ENCODE assay signal across 11 cellular contexts in genomic region chr5:10735569-10736255, GRCh38. TPM values are rescaled to one million over a fixed set of nuclear protein-coding genes. Genes with fewer than 3 reads are reported as not detected.
DNase-seq lines count a peak whose midpoint lies in the region; ATAC-seq and TF ChIP-seq lines count a peak whose summit lies in the region.
"Had no signal": no experiment of that assay in that cellular context is flagged by ENCODE, and none has a peak within 500 bp of the region (broad histone marks: within the 10 kb centered on the region; RNA-seq: fewer than 3 reads in every experiment).

No MANE protein-coding gene starts in this region.

- no peak overlapping the region for H3K4me3 Mint-ChIP-seq in glutamatergic neuron (ENCODE audit: unreplicated experiment)
- no peak overlapping the region for H3K4me3 Mint-ChIP-seq in type B pancreatic cell

- H3K36me3 Mint-ChIP-seq in glutamatergic neuron (ENCODE audit: unreplicated experiment) (peaks cover 20% of the 10 kb centered on the region), type B pancreatic cell (peaks cover 51% of the 10 kb centered on the region)

- DNase-seq in glutamatergic neuron (no peak), type B pancreatic cell (ENCODE audit: extremely low spot score, unreplicated experiment) (no peak), HUDEP-2 (lab: John Stamatoyannopoulos, UW; ENCODE audit: unreplicated experiment in 76 of 76) (no peak), NCI-H524 (lab: John Stamatoyannopoulos, UW) (no peak), NCI-H345 (lab: John Stamatoyannopoulos, UW) (no peak)
- DNase-seq: activated T-cell treated with anti-CD3 and anti-CD28 coated beads for 4 hours, esophagus squamous epithelium, NCI-H2029 had no signal

- ATAC-seq in GM18499 (IDR thresholded peaks at IDR 0.05; ENCODE audit: insufficient read depth, unreplicated experiment) (peak; percentile 63), GM21528 (IDR thresholded peaks at IDR 0.05; ENCODE audit: low FRiP score, unreplicated experiment) (peak; percentile 62), HG03469 (IDR thresholded peaks at IDR 0.05; ENCODE audit: unreplicated experiment) (peak; percentile 74)

- TF ChIP-seq CTCF in glutamatergic neuron (IDR thresholded peaks at IDR 0.05; ENCODE audit: partially characterized antibody, unreplicated experiment) (no peak), type B pancreatic cell (conservative IDR thresholded peaks at IDR 0.05) (no peak)

- H3K27ac Mint-ChIP-seq in glutamatergic neuron (ENCODE audit: unreplicated experiment) (peak overlapping the region; percentile 22), type B pancreatic cell (no peak overlapping the region)

- H3K9me3 Mint-ChIP-seq in glutamatergic neuron (ENCODE audit: unreplicated experiment) = peaks cover 3% of the 10 kb centered on the region
- no peaks in the 10 kb centered on the region for H3K9me3 Mint-ChIP-seq in type B pancreatic cell

- H3K27me3 Mint-ChIP-seq in glutamatergic neuron (ENCODE audit: unreplicated experiment) (peaks cover 1% of the 10 kb centered on the region), type B pancreatic cell (no peaks in the 10 kb centered on the region)

- H3K4me1 Mint-ChIP-seq in glutamatergic neuron (ENCODE audit: low read depth, unreplicated experiment) = peaks cover 23% of the 10 kb centered on the region
- peaks cover 13% of the 10 kb centered on the region for H3K4me1 Mint-ChIP-seq in type B pancreatic cell (ENCODE audit: unreplicated experiment)

RNA-seq across cellular contexts. Expression of gene DAP, which starts 25.3 kb away (rescaled TPM):
- total RNA-seq in glutamatergic neuron (ENCODE audit: unreplicated experiment) = 38.5 TPM
- 82.7 and 102 TPM in 2 replicates for total RNA-seq in type B pancreatic cell (ENCODE audit: low replicate concordance)
